Comparison of ENCODE assay signal across 8 cellular contexts in the genomic region with DNA sequence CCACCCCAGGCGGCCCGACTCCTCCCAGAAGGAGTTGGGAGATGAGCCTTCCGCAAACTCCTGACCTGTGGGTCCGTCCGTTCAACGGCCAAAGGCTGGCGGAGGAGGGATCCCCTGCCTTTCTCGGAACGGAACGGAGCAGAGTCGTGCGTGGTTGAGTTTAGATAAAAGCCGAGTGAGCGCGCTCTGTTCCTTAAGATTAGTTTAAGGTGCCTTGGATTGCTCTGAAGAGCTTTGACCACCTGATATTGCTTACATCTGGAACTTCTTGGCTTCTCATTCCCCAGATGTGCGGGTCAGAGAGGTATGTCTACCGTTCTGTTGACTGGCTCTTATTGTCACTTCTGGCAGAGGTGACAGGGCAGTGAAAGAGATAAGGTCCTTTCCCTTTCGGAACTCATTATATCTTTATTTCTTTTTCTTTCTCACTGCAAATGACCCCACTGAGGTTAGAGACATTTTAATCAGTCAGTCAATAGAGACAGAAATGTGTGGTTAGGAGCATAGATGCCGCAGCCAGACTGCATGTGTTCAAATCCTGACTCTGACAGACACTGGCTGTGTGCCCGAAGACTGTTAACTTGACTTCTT. TPM values are rescaled to one million over a fixed set of nuclear protein-coding genes. Genes with fewer than 3 reads are reported as not detected.
DNase-seq lines count a peak whose midpoint lies in the region; ATAC-seq and TF ChIP-seq lines count a peak whose summit lies in the region.

A gene with protein sequence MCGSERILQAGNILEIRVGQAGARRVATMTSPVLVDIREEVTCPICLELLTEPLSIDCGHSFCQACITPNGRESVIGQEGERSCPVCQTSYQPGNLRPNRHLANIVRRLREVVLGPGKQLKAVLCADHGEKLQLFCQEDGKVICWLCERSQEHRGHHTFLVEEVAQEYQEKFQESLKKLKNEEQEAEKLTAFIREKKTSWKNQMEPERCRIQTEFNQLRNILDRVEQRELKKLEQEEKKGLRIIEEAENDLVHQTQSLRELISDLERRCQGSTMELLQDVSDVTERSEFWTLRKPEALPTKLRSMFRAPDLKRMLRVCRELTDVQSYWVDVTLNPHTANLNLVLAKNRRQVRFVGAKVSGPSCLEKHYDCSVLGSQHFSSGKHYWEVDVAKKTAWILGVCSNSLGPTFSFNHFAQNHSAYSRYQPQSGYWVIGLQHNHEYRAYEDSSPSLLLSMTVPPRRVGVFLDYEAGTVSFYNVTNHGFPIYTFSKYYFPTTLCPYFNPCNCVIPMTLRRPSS (plus strand): TSS at position 27 of the 591 bp plus-strand sequence. CDS start 261 bp downstream, at position 288.

- WGBS in spleen, 5 donors, result 9 to 17% (median 12%) methylated on average over 15 to 20 of the region's 20 CpGs

- no peaks in the 10 kb centered on the region for H3K27me3 Mint-ChIP-seq in brain

- H3K4me3 Mint-ChIP-seq in brain, result peak within 1 kb of the TSS; percentile 83 to 88 (median 84)

- H3K4me3 ChIP-seq in spleen, result peak within 1 kb of the TSS in 6 of 8 donors; percentile 11 to 66 (median 34)

- H3K27me3 ChIP-seq in spleen (replicated peaks in 1 of 7), result peaks cover 0 to 7% (median 0%) of the 10 kb centered on the region in 7 donors

- peaks cover 0 to 26% (median 8%) of the 10 kb centered on the region in 6 donors for H3K4me1 ChIP-seq in spleen

- H3K9me3 ChIP-seq in spleen, result no peaks in the 10 kb centered on the region

- intact Hi-C loops in spleen (cut with DNase I; ENCODE audit: low total_unique reads), result loop anchor here (5.0 kb wide), 1 partner anchor 211 kb away; a partner anchor contains a TSS

- no peaks in the 10 kb centered on the region for H3K36me3 Mint-ChIP-seq in brain

- peaks cover 28% of the 10 kb centered on the region for H3K4me1 Mint-ChIP-seq in brain

- peak; percentile 51 to 55 for DNase-seq in AML-193 (lab: John Stamatoyannopoulos, UW)
- DNase-seq in GM19238 (ENCODE audit: insufficient read length, low spot score), result peak; percentile 16
- DNase-seq in HuH-7 (ENCODE audit: low spot score), result peak; percentile 60
- DNase-seq in iris pigment epithelial cell (ENCODE audit: low read depth), result peak; percentile 63
- DNase-seq in spleen, result peak; percentile 84
- no peak for DNase-seq in NCI-H1048 (lab: John Stamatoyannopoulos, UW)

- peak within 1 kb of the TSS in 2 of 8 donors; percentile 39 to 49 for H3K27ac ChIP-seq in spleen

- no peak for ATAC-seq in GM21367 (IDR thresholded peaks at IDR 0.05; ENCODE audit: unreplicated experiment)

- peak within 1 kb of the TSS in 4 of 5 experiments; percentile 11 to 80 (median 46) for H3K27ac Mint-ChIP-seq in brain

- no peaks in the 10 kb centered on the region for H3K36me3 ChIP-seq in spleen

- H3K9me3 Mint-ChIP-seq in brain, result peaks cover 0 to 3% (median 0%) of the 10 kb centered on the region in 5 experiments

- no peak for TF ChIP-seq POLR2A in spleen (IDR thresholded peaks at IDR 0.05)

- TF ChIP-seq CTCF in brain (conservative IDR thresholded peaks at IDR 0.05) (no peak), spleen (IDR thresholded peaks at IDR 0.05 in 8 of 11, conservative IDR thresholded peaks at IDR 0.05 in 3 of 11) (no peak)

RNA-seq across cellular contexts. Expression of the gene that starts here (rescaled TPM):
- 0.14 TPM for polyA plus RNA-seq in brain (ENCODE audit: insufficient read depth, low read depth, low replicate concordance)
- total RNA-seq in spleen, result 1 to 10 TPM; 1.4 to 6.1 (median 4.3) TPM
- 1 to 10 TPM in 2 of 3 donors, under 1 TPM in 1; 0.72 to 2.7 (median 1.1) TPM for polyA plus RNA-seq in spleen
